Comparison of ENCODE assay signal across 8 cellular contexts in genomic region chr12:50924439-50925341, GRCh38. TPM values are rescaled to one million over a fixed set of nuclear protein-coding genes. Genes with fewer than 3 reads are reported as not detected.
A peak's percentile ranks its signal among the peaks of the same experiment; 100 is the strongest.
DNase-seq lines count a peak whose midpoint lies in the region; ATAC-seq and TF ChIP-seq lines count a peak whose summit lies in the region.

No MANE protein-coding gene starts in this region.

- POLR2A ChIA-PET in activated CD4-positive, alpha-beta T cell treated with anti-CD3 and anti-CD28 coated beads for 36 hours (lab: Charles Lee), result no interaction called here
- POLR2A ChIA-PET in MCF 10A (lab: Yijun Ruan, JAX), result interaction anchor here (0.6 to 7.4 kb wide), 27 partner anchors 7 to 1145 kb away, joined by 3 to 116 read pairs (median 4); partner anchors contain the start of genes ATF1, ATG101, CSRNP2 and LETMD1

- peak overlapping the region; percentile 74 for H3K9ac ChIP-seq in OCI-LY3 (ENCODE audit: low read length)

- peaks cover 2% of the 10 kb centered on the region for H3K27me3 Mint-ChIP-seq in activated CD4-positive, alpha-beta T cell treated with anti-CD3 and anti-CD28 coated beads for 36 hours
- H3K27me3 Mint-ChIP-seq in IgD-negative memory B cell, result no peaks in the 10 kb centered on the region
- no peaks in the 10 kb centered on the region for H3K27me3 Mint-ChIP-seq in MCF 10A (ENCODE audit: insufficient read depth, unreplicated experiment)

- H3K36me3 Mint-ChIP-seq in activated CD4-positive, alpha-beta T cell treated with anti-CD3 and anti-CD28 coated beads for 36 hours (ENCODE audit: low read depth), result no peaks in the 10 kb centered on the region
- H3K36me3 Mint-ChIP-seq in IgD-negative memory B cell (peaks cover 7% of the 10 kb centered on the region), MCF 10A (ENCODE audit: insufficient read depth, unreplicated experiment) (peaks cover 10% of the 10 kb centered on the region)

- H3K9me3 ChIP-seq in OCI-LY3 (ENCODE audit: insufficient read depth, low read length), result no peaks in the 10 kb centered on the region

- no peaks in the 10 kb centered on the region for H3K27me3 ChIP-seq in OCI-LY3 (ENCODE audit: low read depth, low read length)

- BruUV-seq in MCF 10A (replicated peaks; lab: Mats Ljungman, UMichigan), result TSS peak; percentile 69

- H3K4me3 Mint-ChIP-seq in activated CD4-positive, alpha-beta T cell treated with anti-CD3 and anti-CD28 coated beads for 36 hours, result peak overlapping the region; percentile 41
- H3K4me3 Mint-ChIP-seq in IgD-negative memory B cell (peak overlapping the region; percentile 89 to 100 (median 98)), MCF 10A (ENCODE audit: unreplicated experiment) (peak overlapping the region; percentile 96)

- TF ChIP-seq CTCF in OCI-LY3 (IDR thresholded peaks at IDR 0.05; ENCODE audit: low read depth, low read length) (no peak), MCF 10A (IDR thresholded peaks at IDR 0.05; ENCODE audit: unreplicated experiment) (no peak)

- H3K4me3 ChIP-seq in OCI-LY3 (ENCODE audit: low read length) (peak overlapping the region; percentile 81), iPS-11a (ENCODE audit: low read depth, low read length) (peak overlapping the region; percentile 64)

- H3K27ac Mint-ChIP-seq in activated CD4-positive, alpha-beta T cell treated with anti-CD3 and anti-CD28 coated beads for 36 hours, result peak overlapping the region; percentile 33
- peak overlapping the region; percentile 86 to 95 (median 93) for H3K27ac Mint-ChIP-seq in IgD-negative memory B cell
- H3K27ac Mint-ChIP-seq in MCF 10A (ENCODE audit: low read depth, unreplicated experiment), result peak overlapping the region; percentile 93

- H3K4me1 Mint-ChIP-seq in activated CD4-positive, alpha-beta T cell treated with anti-CD3 and anti-CD28 coated beads for 36 hours, result peaks cover 18% of the 10 kb centered on the region
- H3K4me1 Mint-ChIP-seq in IgD-negative memory B cell (peaks cover 32 to 49% (median 40%) of the 10 kb centered on the region in 3 donors), MCF 10A (ENCODE audit: insufficient read depth, unreplicated experiment) (peaks cover 33% of the 10 kb centered on the region)

- ATAC-seq in activated CD4-positive, alpha-beta T cell treated with anti-CD3 and anti-CD28 coated beads for 36 hours, result peak; percentile 58
- peak; percentile 71 for ATAC-seq in GM21825 (IDR thresholded peaks at IDR 0.05; ENCODE audit: unreplicated experiment)

- peak; percentile 17 for DNase-seq in activated CD4-positive, alpha-beta T cell treated with anti-CD3 and anti-CD28 coated beads for 36 hours
- no peak for DNase-seq in activated CD4-positive, alpha-beta T cell treated with anti-CD3 and anti-CD28 coated beads for 1 hour
- DNase-seq in MCF 10A (ENCODE audit: unreplicated experiment) (peak; percentile 97), renal cortical epithelial cell (ENCODE audit: low read depth) (peak; percentile 91)

- H3K79me2 ChIP-seq in OCI-LY3 (ENCODE audit: low read length), result peaks cover 11% of the 10 kb centered on the region

- peak overlapping the region; percentile 64 for H2AFZ ChIP-seq in OCI-LY3 (ENCODE audit: low read depth, low read length)

- intact Hi-C loops in activated CD4-positive, alpha-beta T cell treated with anti-CD3 and anti-CD28 coated beads for 36 hours (cut with DNase I, micrococcal nuclease), result loop anchor here in 1 of 2 experiments (2.0 kb wide), 1 partner anchor 58 kb away; no protein-coding TSS in a partner anchor
- intact Hi-C loops in MCF 10A (cut with micrococcal nuclease), result loop anchor here (5.0 to 10.0 kb wide), 2 partner anchors 98 to 160 kb away; partner anchors contain the start of gene ATF1

- no peaks in the 10 kb centered on the region for H3K9me3 Mint-ChIP-seq in activated CD4-positive, alpha-beta T cell treated with anti-CD3 and anti-CD28 coated beads for 36 hours (ENCODE audit: low read depth)
- H3K9me3 Mint-ChIP-seq in IgD-negative memory B cell (no peaks in the 10 kb centered on the region), MCF 10A (ENCODE audit: unreplicated experiment) (no peaks in the 10 kb centered on the region)

- CTCF ChIA-PET in activated CD4-positive, alpha-beta T cell treated with anti-CD3 and anti-CD28 coated beads for 36 hours (lab: Charles Lee), result interaction anchor here (0.7 to 1.4 kb wide), 3 partner anchors 12 to 467 kb away, joined by 3 to 5 read pairs (median 3); partner anchors contain the start of gene GALNT6
- CTCF ChIA-PET in MCF 10A (lab: Yijun Ruan, JAX), result interaction anchor here (0.5 to 1.8 kb wide), 8 partner anchors 61 to 160 kb away, joined by 3 to 10 read pairs (median 4); partner anchors contain the start of gene ATF1

- H3K36me3 ChIP-seq in OCI-LY3 (replicated peaks; ENCODE audit: low read depth, low read length), result no peaks in the 10 kb centered on the region

- H3K4me1 ChIP-seq in OCI-LY3 (ENCODE audit: low read length), result peaks cover 53% of the 10 kb centered on the region

- peak overlapping the region; percentile 94 for H3K27ac ChIP-seq in OCI-LY3 (ENCODE audit: low read length)

- H4K20me1 ChIP-seq in OCI-LY3 (ENCODE audit: insufficient read depth, low read length), result no peaks in the 10 kb centered on the region

- H3K4me2 ChIP-seq in OCI-LY3 (ENCODE audit: low read length), result peak overlapping the region; percentile 97

RNA-seq across cellular contexts. Expression of gene HIGD1C, which starts 27.7 kb away (rescaled TPM):
- total RNA-seq in activated CD4-positive, alpha-beta T cell treated with anti-CD3 and anti-CD28 coated beads for 36 hours, result not detected
- polyA plus RNA-seq in IgD-negative memory B cell, result 1.4 TPM
- total RNA-seq in MCF 10A (2022), result not detected in 2 replicates
- total RNA-seq in renal cortical epithelial cell, result not detected in 2 replicates

Comparison
In these comparisons a context has a peak if more than half of its experiments do, and no peak if none do; other contexts are left out.
1. H3K27ac Mint-ChIP-seq: peak in every context shown above with its lines; median percentile 93 in IgD-negative memory B cell; 93 in MCF 10A; 33 in activated CD4-positive, alpha-beta T cell treated with anti-CD3 and anti-CD28 coated beads for 36 hours.
2. H3K4me3 Mint-ChIP-seq: peak in every context shown above with its lines; median percentile 98 in IgD-negative memory B cell; 96 in MCF 10A; 41 in activated CD4-positive, alpha-beta T cell treated with anti-CD3 and anti-CD28 coated beads for 36 hours.